Comparison of ENCODE assay signal across 28 cellular contexts in genomic region chr3:150419959-150420358, GRCh38. TPM values are rescaled to one million over a fixed set of nuclear protein-coding genes. Genes with fewer than 3 reads are reported as not detected.
DNase-seq lines count a peak whose midpoint lies in the region; ATAC-seq, FAIRE-seq and TF ChIP-seq lines count a peak whose summit lies in the region.
"Had no signal": no experiment of that assay in that cellular context is flagged by ENCODE, and none has a peak within 500 bp of the region (broad histone marks: within the 10 kb centered on the region; RNA-seq: fewer than 3 reads in every experiment).

No MANE protein-coding gene starts in this region.

- H2AFZ ChIP-seq in keratinocyte (ENCODE audit: control insufficient read depth, low read length): no peak overlapping the region

- H3K9me3 ChIP-seq in RWPE2 (ENCODE audit: severe bottlenecking): no peaks in the 10 kb centered on the region
- H3K9me3 ChIP-seq in keratinocyte (ENCODE audit: control insufficient read depth, low read depth, low read length): no peaks in the 10 kb centered on the region
- no peaks in the 10 kb centered on the region for H3K9me3 ChIP-seq in vagina
- H3K9me3 ChIP-seq: BLaER1, heart right ventricle, thoracic aorta had no signal

- H3K9ac ChIP-seq in keratinocyte (ENCODE audit: control insufficient read depth, extremely low read depth, insufficient read depth, low read length): no peak overlapping the region
- H3K9ac ChIP-seq: BLaER1 had no signal

- no peak overlapping the region for H3K4me2 ChIP-seq in keratinocyte (ENCODE audit: control insufficient read depth, extremely low read depth, insufficient read depth, low read depth, low read length)
- H3K4me2 ChIP-seq: BLaER1 had no signal

- H3K9me3 Mint-ChIP-seq in natural killer cell: no peaks in the 10 kb centered on the region
- H3K9me3 Mint-ChIP-seq in natural killer cell treated with Interleukin-12 subunit alpha and Interleukin-12 subunit beta and Interleukin-15 and Interleukin-18, amount 100 ng/mL, for 72 hours: no peaks in the 10 kb centered on the region
- no peaks in the 10 kb centered on the region for H3K9me3 Mint-ChIP-seq in type B pancreatic cell
- H3K9me3 Mint-ChIP-seq: activated naive CD8-positive, alpha-beta T cell treated with anti-CD3 and anti-CD28 coated beads, Interleukin-2, amount 50 U/mL, for 24 hours; naive thymus-derived CD8-positive, alpha-beta T cell had no signal

- no peak for DNase-seq in natural killer cell
- no peak for DNase-seq in natural killer cell treated with Interleukin-12 subunit alpha and Interleukin-12 subunit beta and Interleukin-15 and Interleukin-18, amount 100 ng/mL, for 72 hours (ENCODE audit: low spot score)
- DNase-seq in RWPE2 (ENCODE audit: low spot score): no peak
- no peak for DNase-seq in keratinocyte (ENCODE audit: low read depth, low spot score)
- no peak for DNase-seq in type B pancreatic cell (ENCODE audit: extremely low spot score, unreplicated experiment)
- no peak for DNase-seq in GDM1 (lab: John Stamatoyannopoulos, UW)
- DNase-seq in vagina (ENCODE audit: extremely low spot score in 2 of 2): no peak
- DNase-seq: activated CD4-positive, alpha-beta T cell treated with anti-CD3 and anti-CD28 coated beads, Interleukin-2, amount 50 U/mL, for 48 hours; activated CD4-positive, CD25-positive, alpha-beta regulatory T cell; activated CD8-positive, alpha-beta memory T cell treated with anti-CD3 and anti-CD28 coated beads, Interleukin-2, amount 50 U/mL, for 48 hours; activated effector memory CD4-positive, alpha-beta T cell treated with Interleukin-2 at 50 U/mL for 16 hours; activated naive CD8-positive, alpha-beta T cell treated with anti-CD3 and anti-CD28 coated beads, Interleukin-2, amount 50 U/mL, for 24 hours; foreskin fibroblast; heart right ventricle; KBM-7; naive thymus-derived CD8-positive, alpha-beta T cell; NCI-H1694; NCI-H2171; NCI-H69; right cardiac atrium; Right ventricle myocardium superior; stimulated activated naive CD8-positive, alpha-beta T cell treated with anti-CD3 and anti-CD28 coated beads, Interleukin-15, Interleukin-2, amounts not matched to agents 100 U/mL and 50 U/mL, for 24 hours; SW 1271; T1000 had no signal

- no peaks in the 10 kb centered on the region for H3K9me1 ChIP-seq in keratinocyte (ENCODE audit: control insufficient read depth, extremely low read depth, insufficient read depth, low read length)

- H3K4me1 Mint-ChIP-seq in natural killer cell (peaks cover 56 to 66% of the 10 kb centered on the region in 2 donors), type B pancreatic cell (ENCODE audit: unreplicated experiment) (peaks cover 57% of the 10 kb centered on the region)
- H3K4me1 Mint-ChIP-seq in natural killer cell treated with Interleukin-12 subunit alpha and Interleukin-12 subunit beta and Interleukin-15 and Interleukin-18, amount 100 ng/mL, for 72 hours (ENCODE audit: low read depth in 2 of 2): peaks cover 37 to 38% of the 10 kb centered on the region in 2 donors

- H3K27ac ChIP-seq in RWPE2 (ENCODE audit: poor library complexity, severe bottlenecking) (peak overlapping the region; percentile 93), keratinocyte (ENCODE audit: control insufficient read depth, insufficient read depth, low read length) (peak overlapping the region; percentile 65), vagina (no peak overlapping the region)
- H3K27ac ChIP-seq: BLaER1, thoracic aorta had no signal

- no peak for FAIRE-seq in keratinocyte (lab: Jason Lieb, UNC)

- peaks cover 14% of the 10 kb centered on the region for H4K20me1 ChIP-seq in keratinocyte (ENCODE audit: control insufficient read depth, extremely low read depth, insufficient read depth, low read length)

- no peak for TF ChIP-seq POLR2A in vagina (IDR thresholded peaks at IDR 0.05)

- H3K36me3 ChIP-seq in RWPE2 (ENCODE audit: low read depth) (peaks cover 82% of the 10 kb centered on the region), keratinocyte (ENCODE audit: control insufficient read depth in 2 of 2, extremely low read depth in 1 of 2, insufficient read depth in 2 of 2, low read length in 2 of 2) (peaks cover 3 to 19% of the 10 kb centered on the region in 2 experiments), vagina (no peaks in the 10 kb centered on the region)
- H3K36me3 ChIP-seq: thoracic aorta had no signal

- intact Hi-C loops in natural killer cell (cut with micrococcal nuclease): no loop called here
- intact Hi-C loops in vagina (cut with DNase I): loop anchor here (10.0 kb wide), 1 partner anchor 75 kb away; no protein-coding TSS in a partner anchor

- H3K27me3 Mint-ChIP-seq in natural killer cell (ENCODE audit: low read depth in 2 of 2) (no peaks in the 10 kb centered on the region), type B pancreatic cell (no peaks in the 10 kb centered on the region)
- H3K27me3 Mint-ChIP-seq in natural killer cell treated with Interleukin-12 subunit alpha and Interleukin-12 subunit beta and Interleukin-15 and Interleukin-18, amount 100 ng/mL, for 72 hours: no peaks in the 10 kb centered on the region
- H3K27me3 Mint-ChIP-seq: activated naive CD8-positive, alpha-beta T cell treated with anti-CD3 and anti-CD28 coated beads, Interleukin-2, amount 50 U/mL, for 24 hours; naive thymus-derived CD8-positive, alpha-beta T cell had no signal

- dilution Hi-C loops in keratinocyte (cut with MboI; ENCODE audit: extremely low pct_ligation_motif_present, low sequenced_read_pairs): loop anchor here (25.0 kb wide), 1 partner anchor 183 kb away; no protein-coding TSS in a partner anchor

- H3K27ac Mint-ChIP-seq in natural killer cell: peak overlapping the region in 1 of 2 donors; percentile 57
- H3K27ac Mint-ChIP-seq in natural killer cell treated with Interleukin-12 subunit alpha and Interleukin-12 subunit beta and Interleukin-15 and Interleukin-18, amount 100 ng/mL, for 72 hours: no peak overlapping the region
- peak overlapping the region; percentile 27 for H3K27ac Mint-ChIP-seq in type B pancreatic cell
- H3K27ac Mint-ChIP-seq: activated naive CD8-positive, alpha-beta T cell treated with anti-CD3 and anti-CD28 coated beads, Interleukin-2, amount 50 U/mL, for 24 hours had no signal

- H3K79me2 ChIP-seq in keratinocyte (ENCODE audit: control insufficient read depth, insufficient read depth, low read length): peaks cover 98% of the 10 kb centered on the region

- H3K4me3 Mint-ChIP-seq in natural killer cell: peak overlapping the region; percentile 42
- no peak overlapping the region for H3K4me3 Mint-ChIP-seq in natural killer cell treated with Interleukin-12 subunit alpha and Interleukin-12 subunit beta and Interleukin-15 and Interleukin-18, amount 100 ng/mL, for 72 hours
- peak overlapping the region; percentile 57 for H3K4me3 Mint-ChIP-seq in type B pancreatic cell
- H3K4me3 Mint-ChIP-seq: activated naive CD8-positive, alpha-beta T cell treated with anti-CD3 and anti-CD28 coated beads, Interleukin-2, amount 50 U/mL, for 24 hours had no signal

- ATAC-seq in natural killer cell: no peak
- ATAC-seq in natural killer cell treated with Interleukin-12 subunit alpha and Interleukin-12 subunit beta and Interleukin-15 and Interleukin-18, amount 100 ng/mL, for 72 hours: no peak
- no peak for ATAC-seq in RWPE2 (ENCODE audit: low read depth)
- ATAC-seq in GM21619 (IDR thresholded peaks at IDR 0.05; ENCODE audit: unreplicated experiment): no peak
- ATAC-seq: activated naive CD8-positive, alpha-beta T cell treated with anti-CD3 and anti-CD28 coated beads, Interleukin-2, amount 50 U/mL, for 24 hours; left lobe of liver; naive thymus-derived CD8-positive, alpha-beta T cell; right cardiac atrium; stimulated activated naive CD8-positive, alpha-beta T cell treated with anti-CD3 and anti-CD28 coated beads, Interleukin-15, Interleukin-2, amounts not matched to agents 100 U/mL and 50 U/mL, for 24 hours had no signal

- H3K4me3 ChIP-seq in RWPE2 (ENCODE audit: severe bottlenecking): no peak overlapping the region
- no peak overlapping the region for H3K4me3 ChIP-seq in keratinocyte (ENCODE audit: control insufficient read depth in 2 of 3, extremely low read depth in 1 of 3, insufficient read depth in 2 of 3, low read depth in 1 of 3, low read length in 3 of 3)
- no peak overlapping the region for H3K4me3 ChIP-seq in vagina
- H3K4me3 ChIP-seq: BLaER1, heart right ventricle, thoracic aorta had no signal

- TF ChIP-seq CTCF in natural killer cell (IDR thresholded peaks at IDR 0.05) (no peak), RWPE2 (IDR thresholded peaks at IDR 0.05; ENCODE audit: poor library complexity, severe bottlenecking) (no peak), keratinocyte (optimal IDR thresholded peaks at IDR 0.05 in 1 of 3, IDR thresholded peaks at IDR 0.05 in 1 of 3, conservative IDR thresholded peaks at IDR 0.05 in 1 of 3; ENCODE audit: extremely low read depth in 1 of 3, insufficient read depth in 2 of 3, low read length in 3 of 3) (no peak), type B pancreatic cell (conservative IDR thresholded peaks at IDR 0.05) (no peak), vagina (IDR thresholded peaks at IDR 0.05) (no peak)

- no peaks in the 10 kb centered on the region for H3K27me3 ChIP-seq in RWPE2 (ENCODE audit: insufficient read depth, poor library complexity, severe bottlenecking)
- no peaks in the 10 kb centered on the region for H3K27me3 ChIP-seq in keratinocyte (ENCODE audit: control insufficient read depth, extremely low read depth, insufficient read depth, low read length)
- no peaks in the 10 kb centered on the region for H3K27me3 ChIP-seq in vagina
- H3K27me3 ChIP-seq: BLaER1, heart right ventricle had no signal

- H3K36me3 Mint-ChIP-seq in natural killer cell: no peaks in the 10 kb centered on the region
- H3K36me3 Mint-ChIP-seq in natural killer cell treated with Interleukin-12 subunit alpha and Interleukin-12 subunit beta and Interleukin-15 and Interleukin-18, amount 100 ng/mL, for 72 hours: no peaks in the 10 kb centered on the region
- H3K36me3 Mint-ChIP-seq in type B pancreatic cell: peaks cover 44% of the 10 kb centered on the region

- H3K4me1 ChIP-seq in RWPE2 (ENCODE audit: insufficient read depth, poor library complexity, severe bottlenecking) (peaks cover 87% of the 10 kb centered on the region), keratinocyte (ENCODE audit: control insufficient read depth, extremely low read depth, insufficient read depth, low read length) (peaks cover 51% of the 10 kb centered on the region), vagina (peaks cover 81% of the 10 kb centered on the region)

RNA-seq across cellular contexts. Expression of gene TSC22D2, which starts 11.9 kb away (rescaled TPM):
- 10 to 100 TPM; 50.1 to 66.3 (median 63.0) TPM for total RNA-seq in natural killer cell
- 10 to 100 TPM; 18.7 to 23.7 TPM for total RNA-seq in natural killer cell treated with Interleukin-12 subunit alpha and Interleukin-12 subunit beta and Interleukin-15 and Interleukin-18, amount 100 ng/mL, for 72 hours
- 16.3 to 22.3 TPM (median 19.3 TPM) in 3 replicates for polyA plus RNA-seq in keratinocyte
- polyA plus RNA-seq in keratinocyte (2011; ENCODE audit: low read depth): 125 TPM
- 7.4 and 15.8 TPM in 2 replicates for polyA plus RNA-seq in keratinocyte (2011; cell fraction: cytosol; rRNA removed)
- polyA plus RNA-seq in keratinocyte (2011; cell fraction: nucleus; rRNA removed): 43.1 and 52.5 TPM in 2 replicates
- 20.4 and 38.9 TPM in 2 replicates for polyA plus RNA-seq in keratinocyte (2012; ENCODE audit: low replicate concordance)
- 19.9 to 41.0 TPM (median 28.5 TPM) in 3 replicates for polyA minus RNA-seq in keratinocyte
- polyA minus RNA-seq in keratinocyte (2011; cell fraction: cytosol; rRNA and poly(A)+ RNA removed): 13.8 TPM
- polyA minus RNA-seq in keratinocyte (2011; cell fraction: nucleus; rRNA and poly(A)+ RNA removed): 52.3 and 100 TPM in 2 replicates
- total RNA-seq in type B pancreatic cell (ENCODE audit: low replicate concordance): 64.4 and 106 TPM in 2 replicates
- total RNA-seq in vagina: 35.6 TPM
